Comparison of ENCODE assay signal across 22 cellular contexts in the genomic region with DNA sequence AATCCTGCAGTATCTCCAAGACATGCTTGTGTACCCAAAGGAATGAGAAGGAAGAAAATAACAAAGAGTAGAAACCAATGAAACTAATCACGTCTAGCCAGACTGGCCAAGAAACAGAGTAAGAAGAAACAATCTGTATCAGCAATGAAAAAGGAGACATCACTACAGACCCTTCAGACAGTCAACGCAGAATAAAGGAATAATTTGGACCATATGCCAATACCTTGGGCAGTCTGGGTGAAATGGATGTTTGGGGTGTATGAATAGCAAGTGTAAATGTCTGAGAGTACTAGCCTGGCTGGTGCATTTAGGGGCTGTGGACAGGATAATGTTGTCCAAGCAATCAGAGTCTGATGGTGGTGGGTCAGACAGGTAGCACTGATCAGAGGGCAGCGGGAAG.
"Had no signal": no experiment of that assay in that cellular context is flagged by ENCODE, and none has a peak within 500 bp of the region (broad histone marks: within the 10 kb centered on the region; RNA-seq: fewer than 3 reads in every experiment).

No MANE protein-coding gene starts in this region.

- FAIRE-seq: HepG2, RCC 7860 had no signal

- DNase-seq: IMR-90, Karpas-422, KG1, MG63, NCI-H1092, NCI-H1105 treated with DMSO at 0.1 percent for 48 hours, NCI-H1417 treated with DMSO at 0.1 percent for 48 hours, NCI-H146, NCI-H1694 treated with DMSO at 0.1 percent for 48 hours, NCI-H1930, NCI-H2081, NCI-H226, NCI-H446, NCI-H510A, NCI-H524 treated with DMSO at 0.1 percent for 48 hours, NCI-H69, NCI-H774, Right ventricle myocardium superior, RPMI8226, SIG-M5 had no signal
